In the genomic region with DNA sequence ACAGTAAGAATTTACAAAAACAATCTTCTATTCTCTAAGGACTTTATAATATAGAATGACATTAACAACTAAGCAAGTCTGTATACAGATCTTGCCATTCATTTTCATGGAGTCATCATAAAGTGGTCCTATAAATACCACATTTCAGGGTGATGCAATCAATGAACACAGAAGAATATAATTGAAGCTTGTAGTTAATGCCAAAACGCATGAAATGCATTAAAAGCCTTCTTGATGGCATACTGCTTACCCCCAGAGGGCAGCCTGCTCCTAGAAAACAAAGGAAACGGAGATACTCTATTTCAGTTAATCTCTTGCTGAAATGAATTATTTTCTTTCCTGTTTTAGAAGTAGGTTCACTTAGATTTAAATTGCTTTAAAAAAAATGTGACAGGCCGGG, we compare ENCODE assay signal across 9 cellular contexts. TPM values are rescaled to one million over a fixed set of nuclear protein-coding genes. Genes with fewer than 3 reads are reported as not detected.
DNase-seq lines count a peak whose midpoint lies in the region; ATAC-seq and TF ChIP-seq lines count a peak whose summit lies in the region.
"Had no signal": no experiment of that assay in that cellular context is flagged by ENCODE, and none has a peak within 500 bp of the region (broad histone marks: within the 10 kb centered on the region; RNA-seq: fewer than 3 reads in every experiment).

No MANE protein-coding gene starts in this region.

- H3K27me3 Mint-ChIP-seq in MCF 10A (ENCODE audit: insufficient read depth, unreplicated experiment): no peaks in the 10 kb centered on the region

- H3K36me3 ChIP-seq in breast epithelium (peaks cover 5% of the 10 kb centered on the region), esophagus muscularis mucosa (peaks cover 41 to 95% (median 68%) of the 10 kb centered on the region in 4 donors), thoracic aorta (peaks cover 27% of the 10 kb centered on the region)

- H3K9me3 ChIP-seq in breast epithelium (no peaks in the 10 kb centered on the region), esophagus muscularis mucosa (no peaks in the 10 kb centered on the region), thoracic aorta (no peaks in the 10 kb centered on the region)
- H3K9me3 ChIP-seq: right atrium auricular region had no signal

- ATAC-seq in thoracic aorta (ENCODE audit: insufficient number of reproducible peaks, low FRiP score, low read depth): no peak
- no peak for ATAC-seq in HG02571 (IDR thresholded peaks at IDR 0.05; ENCODE audit: unreplicated experiment)
- no peak for ATAC-seq in HG03457 (IDR thresholded peaks at IDR 0.05; ENCODE audit: unreplicated experiment)
- no peak for ATAC-seq in GM21576 (IDR thresholded peaks at IDR 0.05; ENCODE audit: unreplicated experiment)

- H3K4me1 ChIP-seq in breast epithelium: no peaks in the 10 kb centered on the region
- no peaks in the 10 kb centered on the region for H3K4me1 ChIP-seq in esophagus muscularis mucosa
- H3K4me1 ChIP-seq in thoracic aorta (ENCODE audit: control insufficient read depth in 1 of 2, low read depth in 2 of 2): no peaks in the 10 kb centered on the region
- H3K4me1 ChIP-seq: right atrium auricular region had no signal

- H3K27me3 ChIP-seq in breast epithelium: no peaks in the 10 kb centered on the region
- no peaks in the 10 kb centered on the region for H3K27me3 ChIP-seq in esophagus muscularis mucosa
- H3K27me3 ChIP-seq in thoracic aorta (replicated peaks; ENCODE audit: insufficient read depth): no peaks in the 10 kb centered on the region
- H3K27me3 ChIP-seq: right atrium auricular region had no signal

- 37% methylated on average over 3 of the region's 3 CpGs for WGBS in esophagus muscularis mucosa

- intact Hi-C loops in MCF 10A (cut with micrococcal nuclease) (loop anchor here (1.0 to 2.0 kb wide), 2 partner anchors 82 to 133 kb away; no protein-coding TSS in a partner anchor), breast epithelium (cut with DNase I; ENCODE audit: low total_unique reads) (no loop called here), esophagus muscularis mucosa (cut with DNase I) (loop anchor here (10.0 kb wide), 1 partner anchor 134 kb away; a partner anchor contains a TSS)

- peak; percentile 47 for TF ChIP-seq CTCF in MCF 10A (IDR thresholded peaks at IDR 0.05; ENCODE audit: unreplicated experiment)
- TF ChIP-seq CTCF in breast epithelium (IDR thresholded peaks at IDR 0.05): no peak
- peak in 2 of 3 experiments; percentile 12 to 20 for TF ChIP-seq CTCF in esophagus muscularis mucosa (IDR thresholded peaks at IDR 0.05)
- peak; percentile 27 for TF ChIP-seq CTCF in thoracic aorta (IDR thresholded peaks at IDR 0.05)

- peaks cover 79% of the 10 kb centered on the region for H3K36me3 Mint-ChIP-seq in MCF 10A (ENCODE audit: insufficient read depth, unreplicated experiment)

- no peak overlapping the region for H3K27ac ChIP-seq in breast epithelium
- no peak overlapping the region for H3K27ac ChIP-seq in esophagus muscularis mucosa (replicated peaks in 1 of 4)
- H3K27ac ChIP-seq in thoracic aorta: no peak overlapping the region
- H3K27ac ChIP-seq: right atrium auricular region had no signal

- CTCF ChIA-PET in MCF 10A (lab: Yijun Ruan, JAX): interaction anchor here (0.6 to 1.1 kb wide), 4 partner anchors 8 to 107 kb away, joined by 3 to 6 read pairs (median 3); no protein-coding TSS in a partner anchor

- H3K9me3 Mint-ChIP-seq in MCF 10A (ENCODE audit: unreplicated experiment): no peaks in the 10 kb centered on the region

- POLR2A ChIA-PET in MCF 10A (lab: Yijun Ruan, JAX): interaction anchor here (0.7 kb wide), 1 partner anchor 26 kb away, joined by 3 read pairs; no protein-coding TSS in a partner anchor

- peak; percentile 37 for DNase-seq in MCF 10A (ENCODE audit: unreplicated experiment)
- no peak for DNase-seq in breast epithelium (ENCODE audit: low spot score in 2 of 2)
- DNase-seq in NOMO-1 treated with dmso at 0.1 percent for 144 hours (lab: John Stamatoyannopoulos, UW; ENCODE audit: unreplicated experiment): peak; percentile 60
- DNase-seq in esophagus muscularis mucosa (ENCODE audit: extremely low spot score): no peak
- no peak for DNase-seq in thoracic aorta (ENCODE audit: low spot score)

- H3K27ac Mint-ChIP-seq in MCF 10A (ENCODE audit: low read depth, unreplicated experiment): no peak overlapping the region

- no peak for TF ChIP-seq POLR2A in breast epithelium (IDR thresholded peaks at IDR 0.05)
- TF ChIP-seq POLR2A in esophagus muscularis mucosa (IDR thresholded peaks at IDR 0.05; ENCODE audit: low read depth): no peak

- no TSS peak for BruUV-seq in MCF 10A (replicated peaks; lab: Mats Ljungman, UMichigan)

- no peak for TF ChIP-seq EP300 in esophagus muscularis mucosa (IDR thresholded peaks at IDR 0.05)

- no peak overlapping the region for H3K4me3 ChIP-seq in breast epithelium
- H3K4me3 ChIP-seq in esophagus muscularis mucosa: no peak overlapping the region
- no peak overlapping the region for H3K4me3 ChIP-seq in thoracic aorta
- H3K4me3 ChIP-seq: right atrium auricular region had no signal

- H3K4me1 Mint-ChIP-seq in MCF 10A (ENCODE audit: insufficient read depth, unreplicated experiment): no peaks in the 10 kb centered on the region

- H3K4me3 Mint-ChIP-seq in MCF 10A (ENCODE audit: unreplicated experiment): no peak overlapping the region

RNA-seq across cellular contexts. Expression of a gene that starts 45.2 kb away (rescaled TPM):
- total RNA-seq in MCF 10A (2022): 0.47 and 1.2 TPM in 2 replicates
- total RNA-seq in breast epithelium: 100 to 1,000 TPM in 1 of 3 donors, 10 to 100 TPM in 1, not detected in 1; 26.5 to 121 TPM
- under 1 TPM in 2 of 4 donors, not detected in 2; 0.17 to 0.29 TPM for total RNA-seq in esophagus muscularis mucosa
- total RNA-seq in thoracic aorta: 10 to 100 TPM; 13.9 to 14.3 TPM

Comparison
In these comparisons a context has a peak if more than half of its experiments do, and no peak if none do; other contexts are left out.
1. DNase-seq: peak in MCF 10A (single experiment) and NOMO-1 treated with dmso at 0.1 percent for 144 hours (single experiment); none in breast epithelium (0 of 2), esophagus muscularis mucosa (single experiment) and thoracic aorta (single experiment).
2. CTCF ChIP-seq: peak in MCF 10A (single experiment), esophagus muscularis mucosa (2 of 3) and thoracic aorta (single experiment); none in breast epithelium (0 of 3).